5 cellular contexts compared by ENCODE assay signal in the genomic region with DNA sequence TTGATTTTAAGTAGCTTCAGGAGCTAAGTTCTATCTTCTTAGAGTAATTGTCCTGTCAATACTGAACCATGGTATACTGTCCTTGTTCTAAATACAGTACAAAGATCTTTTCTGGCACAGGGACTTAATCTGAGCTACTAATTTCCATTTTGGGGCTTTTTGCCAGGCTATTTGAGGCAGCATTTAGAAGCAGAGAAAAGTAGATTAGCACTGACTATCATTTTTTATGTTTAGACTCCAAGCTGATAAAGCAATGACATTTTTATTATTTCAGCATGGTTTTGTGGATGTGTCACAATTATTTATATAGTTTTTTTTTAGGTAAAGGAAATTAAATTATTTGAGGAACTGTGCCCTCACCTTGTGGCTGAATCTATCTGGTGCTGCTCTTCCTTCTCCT.
"Had no signal": no experiment of that assay in that cellular context is flagged by ENCODE, and none has a peak within 500 bp of the region (broad histone marks: within the 10 kb centered on the region; RNA-seq: fewer than 3 reads in every experiment).

No MANE protein-coding gene starts in this region.

- H3K27ac Mint-ChIP-seq: GM23338 had no signal

- H3K4me3 Mint-ChIP-seq: GM23338, H9 had no signal

- DNase-seq: H9, HCEC 1CT, IMR-90 had no signal

- ATAC-seq: GM23338, K562 had no signal

- H3K9me3 Mint-ChIP-seq: GM23338, H9 had no signal

- H3K4me3 ChIP-seq: GM23338, K562 had no signal
